ENCODE assay signal across 8 cellular contexts in the genomic region with DNA sequence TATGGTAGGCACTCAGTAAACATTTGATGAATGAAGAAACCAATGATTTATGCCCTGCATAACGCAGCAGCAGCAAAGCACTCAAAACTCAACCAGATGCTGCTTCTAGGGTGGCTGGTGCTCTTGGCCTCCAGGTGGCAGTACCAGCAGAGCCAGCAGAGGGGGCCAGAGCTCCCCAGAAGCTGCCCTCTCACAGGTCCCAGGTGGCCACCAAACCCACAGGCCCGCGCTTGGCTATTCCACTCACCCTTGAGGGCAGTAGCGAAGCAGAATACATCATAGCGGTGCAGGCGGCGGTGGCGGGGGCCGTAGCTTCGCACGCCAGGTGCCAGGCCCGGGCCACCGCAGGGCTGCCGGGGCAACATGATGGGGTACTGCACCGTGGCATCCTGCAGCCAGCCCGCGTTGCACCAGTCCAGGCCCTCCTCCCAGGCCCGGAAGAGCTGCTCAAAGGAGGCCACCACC. TPM values are rescaled to one million over a fixed set of nuclear protein-coding genes. Genes with fewer than 3 reads are reported as not detected.
DNase-seq lines count a peak whose midpoint lies in the region; ATAC-seq and TF ChIP-seq lines count a peak whose summit lies in the region.

No MANE protein-coding gene starts in this region.

- peak; percentile 52 for DNase-seq in DND-41
- peak; percentile 22 for DNase-seq in NCI-H510A treated with DMSO at 0.1 percent for 48 hours (lab: John Stamatoyannopoulos, UW)
- peak; percentile 49 for DNase-seq in activated CD8-positive, alpha-beta memory T cell treated with anti-CD3 and anti-CD28 coated beads, Interleukin-2, amount 10 ng/mL, durations not matched to agents 7 days and 5 days
- peak; percentile 7 for DNase-seq in foreskin melanocyte
- DNase-seq in smooth muscle cell (lab: John Stamatoyannopoulos, UW; ENCODE audit: unreplicated experiment), result no peak
- DNase-seq in aorta, result no peak

- H4K20me1 ChIP-seq in DND-41 (ENCODE audit: insufficient read depth, low read length) (no peaks in the 10 kb centered on the region), smooth muscle cell (ENCODE audit: low read depth) (no peaks in the 10 kb centered on the region)

- H3K36me3 ChIP-seq in DND-41 (ENCODE audit: insufficient read depth, low read length) (no peaks in the 10 kb centered on the region), smooth muscle cell (ENCODE audit: low read depth) (no peaks in the 10 kb centered on the region), aorta (ENCODE audit: control insufficient read depth in 1 of 2, insufficient read depth in 2 of 2, low read length in 1 of 2) (peaks cover 0 to 6% of the 10 kb centered on the region in 2 donors)

- H2AFZ ChIP-seq in DND-41 (ENCODE audit: low read depth, low read length) (no peak overlapping the region), smooth muscle cell (ENCODE audit: low read depth) (no peak overlapping the region)

- no peaks in the 10 kb centered on the region for H3K4me1 ChIP-seq in DND-41 (ENCODE audit: insufficient read depth, low read length)
- no peaks in the 10 kb centered on the region for H3K4me1 ChIP-seq in smooth muscle cell (ENCODE audit: low read depth)
- peaks cover 0 to 3% of the 10 kb centered on the region in 2 donors for H3K4me1 ChIP-seq in aorta (ENCODE audit: control insufficient read depth in 1 of 2, insufficient read depth in 2 of 2, low read length in 2 of 2)

- H3K4me3 Mint-ChIP-seq in activated CD8-positive, alpha-beta memory T cell treated with anti-CD3 and anti-CD28 coated beads, Interleukin-2, amount 10 ng/mL, durations not matched to agents 7 days and 5 days, result no peak overlapping the region

- H3K4me2 ChIP-seq in DND-41 (ENCODE audit: insufficient read depth, low read length) (no peak overlapping the region), smooth muscle cell (no peak overlapping the region)

- no peaks in the 10 kb centered on the region for H3K4me1 Mint-ChIP-seq in activated CD8-positive, alpha-beta memory T cell treated with anti-CD3 and anti-CD28 coated beads, Interleukin-2, amount 10 ng/mL, durations not matched to agents 7 days and 5 days

- H3K4me3 ChIP-seq in DND-41 (ENCODE audit: low read depth in 1 of 2, low read length in 2 of 2) (no peak overlapping the region), smooth muscle cell (no peak overlapping the region), aorta (ENCODE audit: low read length in 2 of 2) (no peak overlapping the region)

- no peaks in the 10 kb centered on the region for H3K9me3 Mint-ChIP-seq in activated CD8-positive, alpha-beta memory T cell treated with anti-CD3 and anti-CD28 coated beads, Interleukin-2, amount 10 ng/mL, durations not matched to agents 7 days and 5 days (ENCODE audit: low read depth)

- no peaks in the 10 kb centered on the region for H3K27me3 Mint-ChIP-seq in activated CD8-positive, alpha-beta memory T cell treated with anti-CD3 and anti-CD28 coated beads, Interleukin-2, amount 10 ng/mL, durations not matched to agents 7 days and 5 days

- H3K79me2 ChIP-seq in DND-41 (ENCODE audit: insufficient read depth, low read length) (no peaks in the 10 kb centered on the region), smooth muscle cell (ENCODE audit: low read depth) (no peaks in the 10 kb centered on the region)

- no peak overlapping the region for H3K27ac ChIP-seq in DND-41 (ENCODE audit: low read length)
- H3K27ac ChIP-seq in smooth muscle cell (ENCODE audit: low read depth), result no peak overlapping the region
- H3K27ac ChIP-seq in aorta (ENCODE audit: low read depth in 1 of 2, low read length in 2 of 2), result no peak overlapping the region

- H3K9ac ChIP-seq in DND-41 (ENCODE audit: low read depth, low read length) (no peak overlapping the region), smooth muscle cell (ENCODE audit: low read depth) (no peak overlapping the region)

- no peaks in the 10 kb centered on the region for H3F3A ChIP-seq in smooth muscle cell (ENCODE audit: low read depth)

- no peaks in the 10 kb centered on the region for H3K27me3 ChIP-seq in DND-41 (ENCODE audit: insufficient read depth, low read length, poor library complexity)
- no peaks in the 10 kb centered on the region for H3K27me3 ChIP-seq in smooth muscle cell (ENCODE audit: low read depth)
- no peaks in the 10 kb centered on the region for H3K27me3 ChIP-seq in aorta (ENCODE audit: control insufficient read depth in 1 of 2, insufficient read depth in 2 of 2, low read length in 1 of 2)

- TF ChIP-seq CTCF in DND-41 (IDR thresholded peaks at IDR 0.05; ENCODE audit: borderline replicate concordance, extremely low read depth, low read length, poor library complexity, severe bottlenecking), result peak; percentile 77
- peak; percentile 65 for TF ChIP-seq CTCF in smooth muscle cell (IDR thresholded peaks at IDR 0.05; ENCODE audit: borderline replicate concordance, insufficient read depth, poor library complexity, severe bottlenecking)

- intact Hi-C loops in aorta (cut with DNase I), result no loop called here

- H3K9me3 ChIP-seq in DND-41 (ENCODE audit: insufficient read depth, low read length, severe bottlenecking) (no peaks in the 10 kb centered on the region), smooth muscle cell (replicated peaks; ENCODE audit: low read depth) (no peaks in the 10 kb centered on the region), aorta (ENCODE audit: control insufficient read depth, low read length) (no peaks in the 10 kb centered on the region)

- no peak overlapping the region for H3K27ac Mint-ChIP-seq in activated CD8-positive, alpha-beta memory T cell treated with anti-CD3 and anti-CD28 coated beads, Interleukin-2, amount 10 ng/mL, durations not matched to agents 7 days and 5 days

- 66% methylated on average over 18 of the region's 18 CpGs for WGBS in smooth muscle cell (ENCODE audit: low lambda C conversion rate)
- WGBS in aorta, 2 donors, result 83 to 86% methylated on average over 15 to 18 of the region's 18 CpGs

- peaks cover 3% of the 10 kb centered on the region for H3K36me3 Mint-ChIP-seq in activated CD8-positive, alpha-beta memory T cell treated with anti-CD3 and anti-CD28 coated beads, Interleukin-2, amount 10 ng/mL, durations not matched to agents 7 days and 5 days

- CTCF ChIA-PET in activated CD8-positive, alpha-beta memory T cell treated with anti-CD3 and anti-CD28 coated beads, Interleukin-2, amount 10 ng/mL, durations not matched to agents 7 days and 5 days (lab: Charles Lee), result interaction anchor here (0.8 to 2.1 kb wide), 9 partner anchors 9 to 452 kb away, joined by 3 to 9 read pairs (median 3); no protein-coding TSS in a partner anchor

- ATAC-seq in DND-41 (ENCODE audit: insufficient read depth, low read depth), result peak; percentile 84
- peak; percentile 60 for ATAC-seq in GM21717 (IDR thresholded peaks at IDR 0.05; ENCODE audit: unreplicated experiment)
- peak; percentile 76 for ATAC-seq in activated CD8-positive, alpha-beta memory T cell treated with anti-CD3 and anti-CD28 coated beads, Interleukin-2, amount 10 ng/mL, durations not matched to agents 7 days and 5 days
- no peak for ATAC-seq in aorta (ENCODE audit: low FRiP score)
- ATAC-seq in HG02973 (IDR thresholded peaks at IDR 0.05; ENCODE audit: unreplicated experiment), result no peak

RNA-seq across cellular contexts. Expression of a gene that starts 16.6 kb away (rescaled TPM):
- 10 to 100 TPM; 37.3 to 49.1 TPM for total RNA-seq in activated CD8-positive, alpha-beta memory T cell treated with anti-CD3 and anti-CD28 coated beads, Interleukin-2, amount 10 ng/mL, durations not matched to agents 7 days and 5 days
- 4.5 and 6.5 TPM in 2 replicates for total RNA-seq in smooth muscle cell
- 5.2 and 7.6 TPM in 2 replicates for polyA plus RNA-seq in smooth muscle cell
- 10 to 100 TPM; 79.9 to 82.3 TPM for total RNA-seq in aorta
- 10 to 100 TPM; 14.4 to 99.4 TPM for polyA plus RNA-seq in aorta

RNA-seq across cellular contexts. Expression of a gene that starts 34.4 kb away (rescaled TPM):
- total RNA-seq in activated CD8-positive, alpha-beta memory T cell treated with anti-CD3 and anti-CD28 coated beads, Interleukin-2, amount 10 ng/mL, durations not matched to agents 7 days and 5 days, result 10 to 100 TPM; 22.9 to 38.1 TPM
- 185 and 222 TPM in 2 replicates for total RNA-seq in smooth muscle cell
- 237 and 247 TPM in 2 replicates for polyA plus RNA-seq in smooth muscle cell
- total RNA-seq in aorta, result 1,000 to 10,000 TPM; 1,647 to 2,143 TPM
- polyA plus RNA-seq in aorta, result 1,000 to 10,000 TPM; 1,008 to 2,529 TPM

Comparison
In these comparisons a context has a peak if more than half of its experiments do, and no peak if none do; other contexts are left out.
1. ATAC-seq: peak in DND-41 (single experiment), GM21717 (single experiment) and activated CD8-positive, alpha-beta memory T cell treated with anti-CD3 and anti-CD28 coated beads, Interleukin-2, amount 10 ng/mL, durations not matched to agents 7 days and 5 days (single experiment); none in aorta (single experiment) and HG02973 (single experiment).
2. DNase-seq: peak in DND-41 (single experiment), NCI-H510A treated with DMSO at 0.1 percent for 48 hours (single experiment), activated CD8-positive, alpha-beta memory T cell treated with anti-CD3 and anti-CD28 coated beads, Interleukin-2, amount 10 ng/mL, durations not matched to agents 7 days and 5 days (single experiment) and foreskin melanocyte (single experiment); none in smooth muscle cell (single experiment) and aorta (0 of 2).